ENCODE assay signal across 8 cellular contexts in the genomic region with DNA sequence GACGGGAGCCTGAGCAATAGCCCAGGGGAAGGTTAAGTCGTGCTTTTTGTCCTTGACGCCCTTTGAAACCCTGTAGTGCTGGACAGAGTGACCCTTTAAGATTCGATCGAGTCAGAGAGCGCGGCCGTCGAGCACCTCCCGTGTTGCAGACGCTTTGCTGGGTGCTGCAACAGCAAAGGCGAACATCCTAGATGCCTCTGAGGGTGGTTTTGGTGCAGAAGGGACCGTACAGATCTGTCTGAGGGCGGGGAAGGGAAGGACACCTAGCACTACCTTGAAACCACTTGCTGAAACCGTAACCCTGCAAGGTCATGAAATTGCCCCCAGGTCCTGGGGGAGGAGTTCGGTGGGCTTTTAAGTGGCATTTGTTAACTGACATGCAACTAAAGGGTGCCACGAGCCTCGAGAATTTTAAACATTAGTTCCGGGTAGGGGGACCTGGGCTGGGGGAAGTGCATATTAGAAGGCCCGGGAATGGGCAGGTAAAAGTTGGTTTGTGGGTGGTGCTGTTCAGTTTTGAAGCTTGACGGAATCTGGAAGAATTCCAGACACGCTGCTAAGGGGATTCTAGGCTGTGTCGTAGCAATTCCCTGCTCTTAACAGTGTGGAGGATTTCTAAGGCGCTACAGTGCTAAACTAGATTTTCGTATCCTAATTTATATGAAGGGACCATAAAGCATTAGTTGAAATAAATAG. TPM values are rescaled to one million over a fixed set of nuclear protein-coding genes. Genes with fewer than 3 reads are reported as not detected.
DNase-seq lines count a peak whose midpoint lies in the region; ATAC-seq and TF ChIP-seq lines count a peak whose summit lies in the region.

No MANE protein-coding gene starts in this region.

- in situ Hi-C loops in GM13976 (cut with MboI; ENCODE audit: low sequenced_read_pairs, unreplicated experiment) = no loop called here

- no peak overlapping the region for H3K4ac ChIP-seq in neuronal stem cell (ENCODE audit: low read length)

- H3K36me3 Mint-ChIP-seq in activated CD4-positive, alpha-beta T cell treated with anti-CD3 and anti-CD28 coated beads, Interleukin-2, amount 10 ng/mL, durations not matched to agents 24 days and 14 days (ENCODE audit: low read depth) = peaks cover 34% of the 10 kb centered on the region

- H3K36me3 ChIP-seq in OCI-LY1 (ENCODE audit: insufficient read depth, low read length) (peaks cover 37% of the 10 kb centered on the region), neuronal stem cell (replicated peaks in 1 of 2; ENCODE audit: control insufficient read depth in 2 of 2, insufficient read depth in 2 of 2, low read length in 2 of 2) (peaks cover 2 to 42% of the 10 kb centered on the region in 2 donors)

- no peak overlapping the region for H2BK15ac ChIP-seq in neuronal stem cell (ENCODE audit: low read length)

- peaks cover 91% of the 10 kb centered on the region for H3K79me2 ChIP-seq in OCI-LY1 (ENCODE audit: insufficient read depth, low read length)

- peaks cover 33% of the 10 kb centered on the region for H3K4me1 Mint-ChIP-seq in activated CD4-positive, alpha-beta T cell treated with anti-CD3 and anti-CD28 coated beads, Interleukin-2, amount 10 ng/mL, durations not matched to agents 24 days and 14 days

- H3K4me3 Mint-ChIP-seq in activated CD4-positive, alpha-beta T cell treated with anti-CD3 and anti-CD28 coated beads, Interleukin-2, amount 10 ng/mL, durations not matched to agents 24 days and 14 days = no peak overlapping the region

- no peaks in the 10 kb centered on the region for H3K27me3 Mint-ChIP-seq in activated CD4-positive, alpha-beta T cell treated with anti-CD3 and anti-CD28 coated beads, Interleukin-2, amount 10 ng/mL, durations not matched to agents 24 days and 14 days

- H4K8ac ChIP-seq in neuronal stem cell (ENCODE audit: low read depth, low read length) = no peak overlapping the region

- H3K14ac ChIP-seq in neuronal stem cell (ENCODE audit: low read length) = no peak overlapping the region

- H2AFZ ChIP-seq in OCI-LY1 (ENCODE audit: low read length) (no peak overlapping the region), neuronal stem cell (ENCODE audit: low read length) (peak overlapping the region; percentile 92)

- intact Hi-C loops in activated CD4-positive, alpha-beta T cell treated with anti-CD3 and anti-CD28 coated beads, Interleukin-2, amount 10 ng/mL, durations not matched to agents 24 days and 14 days (cut with micrococcal nuclease) = loop anchor here (1.0 kb wide), 1 partner anchor 30 kb away; a partner anchor contains a TSS

- H2BK120ac ChIP-seq in neuronal stem cell (ENCODE audit: low read depth, low read length) = no peak overlapping the region

- H3K27ac ChIP-seq in OCI-LY1 (ENCODE audit: low read depth, low read length, poor library complexity, severe bottlenecking) = peak overlapping the region; percentile 9
- no peak overlapping the region for H3K27ac ChIP-seq in neuronal stem cell (replicated peaks; ENCODE audit: low read length)

- peak overlapping the region; percentile 96 for H3K4me3 ChIP-seq in OCI-LY1 (ENCODE audit: low read depth, low read length, poor library complexity, severe bottlenecking)
- H3K4me3 ChIP-seq in epithelial cell of esophagus (ENCODE audit: low read length) = peak overlapping the region; percentile 88
- H3K4me3 ChIP-seq in neuronal stem cell (ENCODE audit: low read length in 2 of 2) = peak overlapping the region; percentile 96

- H2AK5ac ChIP-seq in neuronal stem cell (ENCODE audit: low read depth, low read length) = no peak overlapping the region

- no peak overlapping the region for H3K27ac Mint-ChIP-seq in activated CD4-positive, alpha-beta T cell treated with anti-CD3 and anti-CD28 coated beads, Interleukin-2, amount 10 ng/mL, durations not matched to agents 24 days and 14 days

- no peak for TF ChIP-seq CTCF in OCI-LY1 (IDR thresholded peaks at IDR 0.05; ENCODE audit: low read length)
- no peak for TF ChIP-seq CTCF in epithelial cell of esophagus (IDR thresholded peaks at IDR 0.05; ENCODE audit: insufficient read depth, low read depth, low read length, missing control alignments)
- no peak for TF ChIP-seq CTCF in GM13976 (IDR thresholded peaks at IDR 0.05; ENCODE audit: borderline replicate concordance, control extremely low read depth, extremely low read depth, insufficient read depth, missing control alignments)

- peak overlapping the region; percentile 87 for H3K9ac ChIP-seq in OCI-LY1 (ENCODE audit: low read length)
- peak overlapping the region; percentile 98 for H3K9ac ChIP-seq in neuronal stem cell (ENCODE audit: low read depth, low read length, poor library complexity)

- WGBS in neuronal stem cell (ENCODE audit: extremely low coverage in 2 of 2, insufficient read length in 2 of 2, insufficient replicate concordance in 1 of 2), 2 donors = no CpG with 5 or more reads among the region's 25 CpGs

- H3K9me3 ChIP-seq in OCI-LY1 (ENCODE audit: low read length) (no peaks in the 10 kb centered on the region), neuronal stem cell (replicated peaks in 1 of 2; ENCODE audit: control insufficient read depth in 2 of 2, insufficient read depth in 1 of 2, low read depth in 1 of 2, low read length in 2 of 2) (no peaks in the 10 kb centered on the region)

- H3K79me1 ChIP-seq in neuronal stem cell (ENCODE audit: low read depth, low read length) = peaks cover 8% of the 10 kb centered on the region

- peak overlapping the region; percentile 80 for H3K4me2 ChIP-seq in OCI-LY1 (ENCODE audit: low read length)
- peak overlapping the region; percentile 49 for H3K4me2 ChIP-seq in neuronal stem cell (ENCODE audit: insufficient read depth, low read length, poor library complexity, severe bottlenecking)

- H4K20me1 ChIP-seq in OCI-LY1 (ENCODE audit: insufficient read depth, low read length) = no peaks in the 10 kb centered on the region

- H3K4me1 ChIP-seq in OCI-LY1 (ENCODE audit: insufficient read depth, low read length, severe bottlenecking) (peaks cover 39% of the 10 kb centered on the region), neuronal stem cell (ENCODE audit: control insufficient read depth in 2 of 2, insufficient read depth in 1 of 2, low read depth in 1 of 2, low read length in 2 of 2) (peaks cover 4 to 10% of the 10 kb centered on the region in 2 donors)

- no peaks in the 10 kb centered on the region for H3K27me3 ChIP-seq in OCI-LY1 (ENCODE audit: insufficient read depth, low read length)
- no peaks in the 10 kb centered on the region for H3K27me3 ChIP-seq in neuronal stem cell (ENCODE audit: control insufficient read depth in 3 of 3, insufficient read depth in 3 of 3, low read depth in 1 of 3, low read length in 3 of 3)

- no peak overlapping the region for H2BK5ac ChIP-seq in neuronal stem cell (ENCODE audit: low read length)

- no peak overlapping the region for H2BK12ac ChIP-seq in neuronal stem cell (ENCODE audit: low read length)

- no peak overlapping the region for H3K18ac ChIP-seq in neuronal stem cell (ENCODE audit: low read length)

- H4K91ac ChIP-seq in neuronal stem cell (ENCODE audit: low read depth, low read length, poor library complexity) = no peak overlapping the region

- peak; percentile 9 for DNase-seq in activated CD4-positive, alpha-beta T cell treated with anti-CD3 and anti-CD28 coated beads for 1 hour
- no peak for DNase-seq in activated CD4-positive, alpha-beta T cell treated with anti-CD3 and anti-CD28 coated beads, Interleukin-2, amount 10 ng/mL, durations not matched to agents 24 days and 14 days
- peak; percentile 47 for DNase-seq in epithelial cell of esophagus (ENCODE audit: low read depth)
- DNase-seq in neuronal stem cell (ENCODE audit: low spot score) = no peak
- no peak for DNase-seq in 8988T
- no peak for DNase-seq in GM13976 (ENCODE audit: low spot score)

- ATAC-seq in HG02588 (IDR thresholded peaks at IDR 0.05; ENCODE audit: unreplicated experiment) = peak; percentile 10

- no peaks in the 10 kb centered on the region for H3K9me3 Mint-ChIP-seq in activated CD4-positive, alpha-beta T cell treated with anti-CD3 and anti-CD28 coated beads, Interleukin-2, amount 10 ng/mL, durations not matched to agents 24 days and 14 days

- no peaks in the 10 kb centered on the region for H3F3A ChIP-seq in OCI-LY1 (ENCODE audit: insufficient read depth, low read length)

- no peak overlapping the region for H3K23ac ChIP-seq in neuronal stem cell (ENCODE audit: low read depth, low read length, poor library complexity)

- H3K9me2 ChIP-seq in OCI-LY1 (ENCODE audit: low read depth, low read length) = no peaks in the 10 kb centered on the region

RNA-seq across cellular contexts. Expression of a gene that starts 0.8 kb away (rescaled TPM):
- total RNA-seq in activated CD4-positive, alpha-beta T cell treated with anti-CD3 and anti-CD28 coated beads, Interleukin-2, amount 10 ng/mL, durations not matched to agents 24 days and 14 days = 332 and 369 TPM in 2 replicates
- polyA plus RNA-seq in neuronal stem cell (2013, experiment 1 of 2) = 354 TPM
- polyA plus RNA-seq in neuronal stem cell (2013, experiment 2 of 2) = 363 TPM

RNA-seq across cellular contexts. Expression of a gene that starts 1.0 kb away (rescaled TPM):
- 13.9 and 14.4 TPM in 2 replicates for total RNA-seq in activated CD4-positive, alpha-beta T cell treated with anti-CD3 and anti-CD28 coated beads, Interleukin-2, amount 10 ng/mL, durations not matched to agents 24 days and 14 days
- 18.2 TPM for polyA plus RNA-seq in neuronal stem cell (2013, experiment 1 of 2)
- polyA plus RNA-seq in neuronal stem cell (2013, experiment 2 of 2) = 18.0 TPM

RNA-seq across cellular contexts. Expression of a gene that starts 29.5 kb away (rescaled TPM):
- 15.1 and 15.9 TPM in 2 replicates for total RNA-seq in activated CD4-positive, alpha-beta T cell treated with anti-CD3 and anti-CD28 coated beads, Interleukin-2, amount 10 ng/mL, durations not matched to agents 24 days and 14 days
- 12.7 TPM for polyA plus RNA-seq in neuronal stem cell (2013, experiment 1 of 2)
- polyA plus RNA-seq in neuronal stem cell (2013, experiment 2 of 2) = 13.1 TPM

Comparison
In these comparisons a context has a peak if more than half of its experiments do, and no peak if none do; other contexts are left out.
1. DNase-seq: peak in activated CD4-positive, alpha-beta T cell treated with anti-CD3 and anti-CD28 coated beads for 1 hour (single experiment) and epithelial cell of esophagus (single experiment); none in activated CD4-positive, alpha-beta T cell treated with anti-CD3 and anti-CD28 coated beads, Interleukin-2, amount 10 ng/mL, durations not matched to agents 24 days and 14 days (single experiment), neuronal stem cell (single experiment), 8988T (single experiment) and GM13976 (single experiment).
2. Peak in every context shown above with its lines, with median percentiles within 50 percentile points of each other: H3K4me3 ChIP-seq.